In genomic region chrX:31021537-31021936, GRCh38 we compare ENCODE assay signal across 25 cellular contexts. TPM values are rescaled to one million over a fixed set of nuclear protein-coding genes. Genes with fewer than 3 reads are reported as not detected.
A peak's percentile ranks its signal among the peaks of the same experiment; 100 is the strongest.
DNase-seq lines count a peak whose midpoint lies in the region; ATAC-seq and TF ChIP-seq lines count a peak whose summit lies in the region.
"Had no signal": no experiment of that assay in that cellular context is flagged by ENCODE, and none has a peak within 500 bp of the region (broad histone marks: within the 10 kb centered on the region; RNA-seq: fewer than 3 reads in every experiment).

No MANE protein-coding gene starts in this region.

- no peak overlapping the region for H3K4me3 ChIP-seq in A673 (ENCODE audit: low read depth, low read length, poor library complexity, severe bottlenecking)
- H3K4me3 ChIP-seq in fibroblast of the aortic adventitia (ENCODE audit: low read depth, low read length): no peak overlapping the region
- H3K4me3 ChIP-seq: GM23248, HAP-1 had no signal

- H3K36me3 ChIP-seq in A673 (ENCODE audit: insufficient read depth, low read length, poor library complexity, severe bottlenecking): no peaks in the 10 kb centered on the region
- H3K36me3 ChIP-seq: HAP-1 had no signal

- H3K27me3 ChIP-seq in A673 (replicated peaks; ENCODE audit: insufficient read depth, low read depth, low read length, poor library complexity): no peaks in the 10 kb centered on the region

- DNase-seq in NCI-H1105 treated with DMSO at 0.1 percent for 48 hours (lab: John Stamatoyannopoulos, UW): peak; percentile 3
- no peak for DNase-seq in NCI-H1105 (lab: John Stamatoyannopoulos, UW)
- peak; percentile 92 for DNase-seq in A673 (ENCODE audit: low spot score)
- peak; percentile 40 to 81 for DNase-seq in NCI-H2081 (lab: John Stamatoyannopoulos, UW)
- peak; percentile 6 for DNase-seq in fibroblast of the aortic adventitia (ENCODE audit: low read depth)
- no peak for DNase-seq in retina
- no peak for DNase-seq in activated CD4-positive, alpha-beta T cell treated with anti-CD3 and anti-CD28 coated beads, Interleukin-2, amount 50 U/mL, for 4 hours
- DNase-seq: DMS153, GDM1, GM23248, NCI-H146, NCI-H2029 treated with DMSO at 0.1 percent for 48 hours, NCI-H226, NCI-H524, SHP77 treated with DMSO at 0.1 percent for 48 hours had no signal

- TF ChIP-seq CTCF in A673 (conservative IDR thresholded peaks at IDR 0.05; ENCODE audit: low read depth, low read length) (no peak), fibroblast of the aortic adventitia (IDR thresholded peaks at IDR 0.05; ENCODE audit: insufficient read depth, low read length) (no peak)

- H3K4me1 ChIP-seq in A673 (ENCODE audit: insufficient read depth, low read length, poor library complexity, severe bottlenecking): peaks cover 5% of the 10 kb centered on the region
- H3K4me1 ChIP-seq: HAP-1 had no signal

- CTCF ChIA-PET in A673 (lab: Charles Lee): interaction anchor here (1.0 kb wide), 1 partner anchor 15 kb away, joined by 3 read pairs; no protein-coding TSS in a partner anchor

- ATAC-seq in activated CD4-positive, CD25-positive, alpha-beta regulatory T cell treated with anti-CD3 and anti-CD28 coated beads, Interleukin-2, amount 50 U/mL, for 24 hours: no peak
- ATAC-seq: SK-N-SH treated with all-trans-retinoic acid at 6 μM for 48 hours had no signal

- BruUV-seq in A673 (replicated peaks; lab: Mats Ljungman, UMichigan): no TSS peak

- no peak overlapping the region for H3K27ac ChIP-seq in A673 (ENCODE audit: low read depth, low read length, poor library complexity, severe bottlenecking)
- H3K27ac ChIP-seq: 22Rv1, GM23248, KMS-11 had no signal

- POLR2A ChIA-PET in A673 (lab: Charles Lee; ENCODE audit: low non-redundant PET): no interaction called here

- no peaks in the 10 kb centered on the region for H3K9me3 ChIP-seq in A673 (ENCODE audit: low read depth, low read length, poor library complexity, severe bottlenecking)

- intact Hi-C loops in A673 (cut with micrococcal nuclease; ENCODE audit: unreplicated experiment): no loop called here

RNA-seq across cellular contexts. Expression of gene FTHL17, which starts 50.3 kb away (rescaled TPM):
- total RNA-seq in A673 (2021): not detected in 2 replicates
- not detected in 2 replicates for total RNA-seq in fibroblast of the aortic adventitia (ENCODE audit: low replicate concordance)
- total RNA-seq: B cell, Daoy, GM23248, HT-29, M059J, OCI-LY7 had no signal

Comparison
In these comparisons a context has a peak if more than half of its experiments do, and no peak if none do; other contexts are left out.
1. DNase-seq: peak in NCI-H1105 treated with DMSO at 0.1 percent for 48 hours (single experiment), A673 (single experiment), NCI-H2081 (2 of 2) and fibroblast of the aortic adventitia (single experiment); none in NCI-H1105 (single experiment), retina (single experiment) and activated CD4-positive, alpha-beta T cell treated with anti-CD3 and anti-CD28 coated beads, Interleukin-2, amount 50 U/mL, for 4 hours (0 of 2).